2 cellular contexts compared by ENCODE assay signal in genomic region chr17:28317099-28317964, GRCh38.
TF ChIP-seq lines count a peak whose summit lies in the region.

No MANE protein-coding gene starts in this region.

TF ChIP-seq in SK-N-SH, 30 proteins besides CTCF, POLR2A, EP300 and RAD21 (continued from another document):
- TF ChIP-seq RFX5 (IDR thresholded peaks at IDR 0.05; ENCODE audit: low read length) (no peak), SIN3A (IDR thresholded peaks at IDR 0.05; ENCODE audit: borderline replicate concordance, low read depth, low read length) (no peak), YY1 (IDR thresholded peaks at IDR 0.05; ENCODE audit: low read depth) (no peak), CHD2 (IDR thresholded peaks at IDR 0.05; ENCODE audit: low read length, partially characterized antibody) (no peak)
TF ChIP-seq in SK-N-SH: peak in this region for 0.

TF ChIP-seq in SK-N-SH treated with all-trans-retinoic acid at 6 μM for 48 hours, 23 proteins besides CTCF, POLR2A, EP300 and RAD21 (continued from another document):
- TF ChIP-seq TSHZ2 (CRISPR knock-in tag; IDR thresholded peaks at IDR 0.05) (no peak), ZFP3 (CRISPR knock-in tag; IDR thresholded peaks at IDR 0.05) (no peak), TOX (CRISPR knock-in tag; IDR thresholded peaks at IDR 0.05; ENCODE audit: borderline replicate concordance) (no peak)
